Comparison of ENCODE assay signal across 26 cellular contexts in genomic region chr5:171131499-171131898, GRCh38.
"Had no signal": no experiment of that assay in that cellular context is flagged by ENCODE, and none has a peak within 500 bp of the region (broad histone marks: within the 10 kb centered on the region; RNA-seq: fewer than 3 reads in every experiment).

No MANE protein-coding gene starts in this region.

- H3K27me3 ChIP-seq: breast epithelium, left lung, sigmoid colon, transverse colon had no signal

- H3K27ac Mint-ChIP-seq: activated B cell treated with CpG ODN at 0.5 μM for 24 hours; activated CD4-positive, alpha-beta T cell treated with anti-CD3 and anti-CD28 coated beads for 36 hours; activated naive CD4-positive, alpha-beta T cell treated with anti-CD3 and anti-CD28 coated beads, Interleukin-2, amount 50 U/mL, for 72 hours; activated T-cell treated with anti-CD3 and anti-CD28 coated beads, Interleukin-2, amount 50 U/mL, for 24 hours; activated T-helper 17 cell treated with anti-CD3 and anti-CD28 coated beads, Interleukin-2, amount 50 U/mL, for 72 hours; naive thymus-derived CD4-positive, alpha-beta T cell; stimulated activated naive B cell treated with anti-CD40 and anti-IgM and Interleukin-4, amounts not matched to agents 10 μg/mL and 1 μg/mL and 100 μg/mL, for 72 hours had no signal

- H3K4me3 Mint-ChIP-seq: activated B cell treated with CpG ODN at 0.5 μM for 24 hours; activated CD4-positive, alpha-beta T cell treated with anti-CD3 and anti-CD28 coated beads for 36 hours; activated T-cell treated with anti-CD3 and anti-CD28 coated beads, Interleukin-2, amount 50 U/mL, for 24 hours; activated T-helper 17 cell treated with anti-CD3 and anti-CD28 coated beads, Interleukin-2, amount 50 U/mL, for 72 hours; central memory CD8-positive, alpha-beta T cell; naive thymus-derived CD4-positive, alpha-beta T cell; stimulated activated naive B cell treated with anti-CD40 and anti-IgM and Interleukin-4, amounts not matched to agents 10 μg/mL and 1 μg/mL and 100 μg/mL, for 72 hours had no signal

- FAIRE-seq: colon, frontal cortex, urothelium cell line had no signal

- DNase-seq: activated B cell treated with CpG ODN at 0.5 μM for 24 hours; activated CD4-positive, alpha-beta T cell treated with anti-CD3 and anti-CD28 coated beads for 36 hours; activated CD4-positive, alpha-beta T cell treated with anti-CD3 and anti-CD28 coated beads, Interleukin-2, amount 50 U/mL, for 4 hours; activated CD8-positive, alpha-beta memory T cell treated with anti-CD3 and anti-CD28 coated beads for 24 hours; activated CD8-positive, alpha-beta memory T cell treated with anti-CD3 and anti-CD28 coated beads, Interleukin-2, amount 50 U/mL, for 4 hours; activated T-cell treated with anti-CD3 and anti-CD28 coated beads, Interleukin-2, amount 50 U/mL, for 24 hours; effector memory CD4-positive, alpha-beta T cell; glutamatergic neuron; hippocampal formation; kidney glomerular epithelial cell; left lung; naive thymus-derived CD4-positive, alpha-beta T cell; retina; sigmoid colon; stimulated activated CD4-positive, alpha-beta T cell treated with anti-CD3 and anti-CD28 coated beads, Interleukin-15, amount 100 ng/mL, for 24 hours; stimulated activated CD4-positive, alpha-beta T cell treated with anti-CD3 and anti-CD28 coated beads, Interleukin-2, amount 100 ng/mL, for 48 hours; stimulated activated CD8-positive, alpha-beta memory T cell treated with anti-CD3 and anti-CD28 coated beads, Interleukin-4, amount 100 ng/mL, for 48 hours; stimulated activated naive B cell treated with anti-CD40 and anti-IgM and Interleukin-4, amounts not matched to agents 10 μg/mL and 1 μg/mL and 100 μg/mL, for 72 hours; transverse colon had no signal

- H3K9me3 ChIP-seq: breast epithelium, left lung, sigmoid colon, transverse colon had no signal

- H3K36me3 Mint-ChIP-seq: activated naive CD4-positive, alpha-beta T cell treated with anti-CD3 and anti-CD28 coated beads, Interleukin-2, amount 50 U/mL, for 72 hours; naive thymus-derived CD4-positive, alpha-beta T cell; stimulated activated naive B cell treated with anti-CD40 and anti-IgM and Interleukin-4, amounts not matched to agents 10 μg/mL and 1 μg/mL and 100 μg/mL, for 72 hours had no signal

- H3K4me1 Mint-ChIP-seq: activated B cell treated with CpG ODN at 0.5 μM for 24 hours; activated CD4-positive, alpha-beta T cell treated with anti-CD3 and anti-CD28 coated beads for 36 hours; activated T-helper 17 cell treated with anti-CD3 and anti-CD28 coated beads, Interleukin-2, amount 50 U/mL, for 72 hours; central memory CD8-positive, alpha-beta T cell; naive thymus-derived CD4-positive, alpha-beta T cell; stimulated activated naive B cell treated with anti-CD40 and anti-IgM and Interleukin-4, amounts not matched to agents 10 μg/mL and 1 μg/mL and 100 μg/mL, for 72 hours had no signal

- ATAC-seq: activated CD4-positive, alpha-beta T cell treated with anti-CD3 and anti-CD28 coated beads for 36 hours; activated naive CD4-positive, alpha-beta T cell treated with anti-CD3 and anti-CD28 coated beads, Interleukin-2, amount 50 U/mL, for 72 hours; activated T-helper 17 cell treated with anti-CD3 and anti-CD28 coated beads, Interleukin-2, amount 50 U/mL, for 72 hours; left lung; naive thymus-derived CD4-positive, alpha-beta T cell; stimulated activated naive B cell treated with anti-CD40 and anti-IgM and Interleukin-4, amounts not matched to agents 10 μg/mL and 1 μg/mL and 100 μg/mL, for 72 hours had no signal

- H3K27me3 Mint-ChIP-seq: activated T-cell treated with anti-CD3 and anti-CD28 coated beads, Interleukin-2, amount 50 U/mL, for 24 hours; central memory CD8-positive, alpha-beta T cell; stimulated activated naive B cell treated with anti-CD40 and anti-IgM and Interleukin-4, amounts not matched to agents 10 μg/mL and 1 μg/mL and 100 μg/mL, for 72 hours had no signal

- H3K9me3 Mint-ChIP-seq: activated B cell treated with CpG ODN at 0.5 μM for 24 hours; activated naive CD4-positive, alpha-beta T cell treated with anti-CD3 and anti-CD28 coated beads, Interleukin-2, amount 50 U/mL, for 72 hours; activated T-cell treated with anti-CD3 and anti-CD28 coated beads, Interleukin-2, amount 50 U/mL, for 24 hours; activated T-helper 17 cell treated with anti-CD3 and anti-CD28 coated beads, Interleukin-2, amount 50 U/mL, for 72 hours; central memory CD8-positive, alpha-beta T cell; naive thymus-derived CD4-positive, alpha-beta T cell; stimulated activated naive B cell treated with anti-CD40 and anti-IgM and Interleukin-4, amounts not matched to agents 10 μg/mL and 1 μg/mL and 100 μg/mL, for 72 hours had no signal

- H3K27ac ChIP-seq: breast epithelium, left lung, sigmoid colon, transverse colon had no signal
